In the genomic region with DNA sequence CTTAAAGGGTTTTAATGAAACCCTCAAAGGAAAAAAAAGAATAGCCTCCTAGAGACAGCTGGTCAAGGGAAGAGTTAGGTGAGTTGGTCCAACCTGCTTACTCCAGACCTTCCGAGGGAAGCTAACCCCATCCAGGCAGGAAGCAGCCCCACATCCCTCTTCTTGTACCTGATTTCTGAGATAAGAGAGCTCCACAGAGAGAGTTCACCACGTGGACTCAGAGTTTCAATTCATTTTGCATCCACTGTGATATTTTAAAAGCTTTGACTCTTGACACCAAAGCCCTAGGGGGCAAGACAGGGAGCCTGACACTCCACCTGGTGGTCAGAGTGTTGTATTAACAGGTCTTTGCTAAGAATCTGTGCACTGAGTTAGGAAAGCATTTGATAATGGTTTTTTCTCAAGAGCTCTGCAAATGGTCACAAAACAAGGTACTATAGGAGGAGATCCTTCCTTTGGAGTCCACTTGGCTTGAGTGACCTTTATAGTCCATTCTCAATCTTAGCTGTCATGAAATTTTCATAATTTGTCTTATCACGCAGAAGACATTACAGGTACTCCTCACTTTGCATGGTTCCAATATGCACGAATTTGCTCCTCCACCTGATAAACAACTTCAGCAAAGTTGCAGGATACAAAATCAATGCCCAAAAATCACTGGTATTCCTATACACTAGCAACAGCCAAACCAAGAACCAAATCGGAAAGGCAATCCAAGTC, we compare ENCODE assay signal across 8 cellular contexts. TPM values are rescaled to one million over a fixed set of nuclear protein-coding genes. Genes with fewer than 3 reads are reported as not detected.
DNase-seq lines count a peak whose midpoint lies in the region; ATAC-seq and FAIRE-seq lines count a peak whose summit lies in the region.

No MANE protein-coding gene starts in this region.

- peak overlapping the region; percentile 21 for H3K4me3 Mint-ChIP-seq in activated T-helper 1 cell treated with anti-CD3 and anti-CD28 coated beads, Interleukin-12 subunit alpha, Interleukin-12 subunit beta, Interleukin-2, Interleukin-4 antibody, amounts not matched to agents 30 ng/mL and 10 ng/mL and 1 ng/mL, durations not matched to agents 14 hours and 24 hours and 36 hours

- peak; percentile 5 for DNase-seq in DMS79 (lab: John Stamatoyannopoulos, UW)
- DNase-seq in HuH-7 (ENCODE audit: low spot score) = peak; percentile 41
- peak; percentile 15 for DNase-seq in RCC 7860 (ENCODE audit: low spot score)
- peak; percentile 71 for DNase-seq in activated T-helper 1 cell treated with anti-CD3 and anti-CD28 coated beads, Interleukin-12 subunit alpha, Interleukin-12 subunit beta, Interleukin-2, Interleukin-4 antibody, amounts not matched to agents 30 ng/mL and 10 ng/mL and 1 ng/mL, durations not matched to agents 14 hours and 24 hours and 36 hours (ENCODE audit: low spot score)
- peak; percentile 75 for DNase-seq in germinal center (ENCODE audit: low spot score)
- DNase-seq in sciatic nerve (ENCODE audit: low spot score) = no peak
- no peak for DNase-seq in amniotic stem cell (lab: John Stamatoyannopoulos, UW)

- peaks cover 40% of the 10 kb centered on the region for H3K4me1 Mint-ChIP-seq in activated T-helper 1 cell treated with anti-CD3 and anti-CD28 coated beads, Interleukin-12 subunit alpha, Interleukin-12 subunit beta, Interleukin-2, Interleukin-4 antibody, amounts not matched to agents 30 ng/mL and 10 ng/mL and 1 ng/mL, durations not matched to agents 14 hours and 24 hours and 36 hours (ENCODE audit: low read depth)

- H3K27me3 Mint-ChIP-seq in activated T-helper 1 cell treated with anti-CD3 and anti-CD28 coated beads, Interleukin-12 subunit alpha, Interleukin-12 subunit beta, Interleukin-2, Interleukin-4 antibody, amounts not matched to agents 30 ng/mL and 10 ng/mL and 1 ng/mL, durations not matched to agents 14 hours and 24 hours and 36 hours (ENCODE audit: insufficient read depth) = no peaks in the 10 kb centered on the region

- H3K9me3 Mint-ChIP-seq in activated T-helper 1 cell treated with anti-CD3 and anti-CD28 coated beads, Interleukin-12 subunit alpha, Interleukin-12 subunit beta, Interleukin-2, Interleukin-4 antibody, amounts not matched to agents 30 ng/mL and 10 ng/mL and 1 ng/mL, durations not matched to agents 14 hours and 24 hours and 36 hours = peaks cover 20% of the 10 kb centered on the region

- intact Hi-C loops in activated T-helper 1 cell treated with anti-CD3 and anti-CD28 coated beads, Interleukin-12 subunit alpha, Interleukin-12 subunit beta, Interleukin-2, Interleukin-4 antibody, amounts not matched to agents 30 ng/mL and 10 ng/mL and 1 ng/mL, durations not matched to agents 14 hours and 24 hours and 36 hours (cut with micrococcal nuclease) = loop anchor here (1.0 to 2.0 kb wide), 7 partner anchors 15 to 136 kb away; no protein-coding TSS in a partner anchor
- intact Hi-C loops in sciatic nerve (cut with DNase I) = no loop called here

- peak overlapping the region; percentile 80 for H3K27ac Mint-ChIP-seq in activated T-helper 1 cell treated with anti-CD3 and anti-CD28 coated beads, Interleukin-12 subunit alpha, Interleukin-12 subunit beta, Interleukin-2, Interleukin-4 antibody, amounts not matched to agents 30 ng/mL and 10 ng/mL and 1 ng/mL, durations not matched to agents 14 hours and 24 hours and 36 hours

- peak; percentile 87 for ATAC-seq in GM21447 (IDR thresholded peaks at IDR 0.05; ENCODE audit: unreplicated experiment)
- peak; percentile 78 for ATAC-seq in sciatic nerve

- peaks cover 22% of the 10 kb centered on the region for H3K36me3 Mint-ChIP-seq in activated T-helper 1 cell treated with anti-CD3 and anti-CD28 coated beads, Interleukin-12 subunit alpha, Interleukin-12 subunit beta, Interleukin-2, Interleukin-4 antibody, amounts not matched to agents 30 ng/mL and 10 ng/mL and 1 ng/mL, durations not matched to agents 14 hours and 24 hours and 36 hours (ENCODE audit: low read depth)

- no peak for FAIRE-seq in RCC 7860 (lab: Jason Lieb, UNC)

RNA-seq across cellular contexts. Expression of a gene that starts 56.1 kb away (rescaled TPM):
- 30.8 and 31.1 TPM in 2 replicates for total RNA-seq in activated T-helper 1 cell treated with anti-CD3 and anti-CD28 coated beads, Interleukin-12 subunit alpha, Interleukin-12 subunit beta, Interleukin-2, Interleukin-4 antibody, amounts not matched to agents 30 ng/mL and 10 ng/mL and 1 ng/mL, durations not matched to agents 14 hours and 24 hours and 36 hours
- total RNA-seq in sciatic nerve = 17.0 TPM

Comparison
In these comparisons a context has a peak if more than half of its experiments do, and no peak if none do; other contexts are left out.
1. DNase-seq: peak in DMS79 (single experiment), HuH-7 (single experiment), RCC 7860 (single experiment), activated T-helper 1 cell treated with anti-CD3 and anti-CD28 coated beads, Interleukin-12 subunit alpha, Interleukin-12 subunit beta, Interleukin-2, Interleukin-4 antibody, amounts not matched to agents 30 ng/mL and 10 ng/mL and 1 ng/mL, durations not matched to agents 14 hours and 24 hours and 36 hours (single experiment) and germinal center (single experiment); none in sciatic nerve (single experiment) and amniotic stem cell (single experiment).